Comparison of ENCODE assay signal across 1 cellular context in the genomic region with DNA sequence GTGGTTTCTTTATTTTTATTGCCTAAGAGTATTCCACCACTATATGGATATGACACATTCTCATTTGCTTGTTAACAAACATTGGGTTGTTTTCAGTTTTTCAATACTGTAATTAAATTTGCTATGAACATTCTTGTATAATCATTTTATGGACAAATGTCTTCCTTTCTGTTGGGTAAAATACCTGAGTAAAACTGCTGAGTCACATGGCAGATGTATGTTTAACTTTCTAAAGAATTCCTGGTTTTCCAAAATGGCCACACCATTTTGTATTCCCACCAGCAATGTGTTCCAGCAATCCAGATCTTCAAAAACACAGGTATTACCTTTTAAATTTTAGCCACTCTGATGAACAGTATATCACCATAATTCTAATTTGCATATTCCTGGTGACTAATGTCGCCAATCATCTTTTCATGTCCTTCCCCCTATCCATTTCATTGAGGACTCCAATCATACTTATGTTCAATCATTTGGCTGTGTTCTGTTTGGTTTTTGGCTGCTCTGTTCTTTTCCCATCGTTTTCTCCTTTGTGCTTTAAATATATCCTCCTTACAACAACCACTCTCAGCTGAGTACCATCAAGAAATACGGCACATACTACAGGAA.
TF ChIP-seq lines count a peak whose summit lies in the region.

No MANE protein-coding gene starts in this region.

TF ChIP-seq in HepG2, 621 proteins besides CTCF, POLR2A, EP300 and RAD21:
- TF ChIP-seq NFE2L2 (IDR thresholded peaks at IDR 0.05; ENCODE audit: low read length) (peak; percentile 92), ZNF501 (CRISPR knock-in tag; IDR thresholded peaks at IDR 0.05) (no peak), ZNF446 (CRISPR knock-in tag; IDR thresholded peaks at IDR 0.05) (no peak), SUZ12 (IDR thresholded peaks at IDR 0.05; ENCODE audit: low read depth, low read length) (no peak), HIVEP1 (CRISPR knock-in tag; IDR thresholded peaks at IDR 0.05) (no peak), MAFK (conservative IDR thresholded peaks at IDR 0.05 in 1 of 2, IDR thresholded peaks at IDR 0.05 in 1 of 2; ENCODE audit: low read length in 2 of 2) (peak; percentile 52 to 54; a peak in 3 of 4 replicates), SP4 (CRISPR knock-in tag; IDR thresholded peaks at IDR 0.05) (no peak), FOXK2 (IDR thresholded peaks at IDR 0.05) (no peak), ZFP90 (CRISPR knock-in tag; IDR thresholded peaks at IDR 0.05; ENCODE audit: borderline replicate concordance) (no peak), ZNF232 (CRISPR knock-in tag; IDR thresholded peaks at IDR 0.05; ENCODE audit: borderline replicate concordance) (no peak), ZNF614 (CRISPR knock-in tag; IDR thresholded peaks at IDR 0.05; ENCODE audit: borderline replicate concordance) (no peak), MAFF (IDR thresholded peaks at IDR 0.05; ENCODE audit: low read depth, low read length) (0 out of 2 replicates have a peak, but pooled peaks have one; percentile 20), ZNF607 (CRISPR knock-in tag; IDR thresholded peaks at IDR 0.05; ENCODE audit: borderline replicate concordance) (no peak), CAMTA2 (CRISPR knock-in tag; IDR thresholded peaks at IDR 0.05; ENCODE audit: borderline replicate concordance) (no peak), ZNF766 (CRISPR knock-in tag; IDR thresholded peaks at IDR 0.05; ENCODE audit: borderline replicate concordance) (no peak), HMG20A (CRISPR knock-in tag; IDR thresholded peaks at IDR 0.05; ENCODE audit: borderline replicate concordance) (no peak), HOXA7 (CRISPR knock-in tag; IDR thresholded peaks at IDR 0.05) (no peak)
- TF ChIP-seq, protein P1, sequence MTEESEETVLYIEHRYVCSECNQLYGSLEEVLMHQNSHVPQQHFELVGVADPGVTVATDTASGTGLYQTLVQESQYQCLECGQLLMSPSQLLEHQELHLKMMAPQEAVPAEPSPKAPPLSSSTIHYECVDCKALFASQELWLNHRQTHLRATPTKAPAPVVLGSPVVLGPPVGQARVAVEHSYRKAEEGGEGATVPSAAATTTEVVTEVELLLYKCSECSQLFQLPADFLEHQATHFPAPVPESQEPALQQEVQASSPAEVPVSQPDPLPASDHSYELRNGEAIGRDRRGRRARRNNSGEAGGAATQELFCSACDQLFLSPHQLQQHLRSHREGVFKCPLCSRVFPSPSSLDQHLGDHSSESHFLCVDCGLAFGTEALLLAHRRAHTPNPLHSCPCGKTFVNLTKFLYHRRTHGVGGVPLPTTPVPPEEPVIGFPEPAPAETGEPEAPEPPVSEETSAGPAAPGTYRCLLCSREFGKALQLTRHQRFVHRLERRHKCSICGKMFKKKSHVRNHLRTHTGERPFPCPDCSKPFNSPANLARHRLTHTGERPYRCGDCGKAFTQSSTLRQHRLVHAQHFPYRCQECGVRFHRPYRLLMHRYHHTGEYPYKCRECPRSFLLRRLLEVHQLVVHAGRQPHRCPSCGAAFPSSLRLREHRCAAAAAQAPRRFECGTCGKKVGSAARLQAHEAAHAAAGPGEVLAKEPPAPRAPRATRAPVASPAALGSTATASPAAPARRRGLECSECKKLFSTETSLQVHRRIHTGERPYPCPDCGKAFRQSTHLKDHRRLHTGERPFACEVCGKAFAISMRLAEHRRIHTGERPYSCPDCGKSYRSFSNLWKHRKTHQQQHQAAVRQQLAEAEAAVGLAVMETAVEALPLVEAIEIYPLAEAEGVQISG (CRISPR knock-in tag; IDR thresholded peaks at IDR 0.05) = no peak
- TF ChIP-seq, protein P2, sequence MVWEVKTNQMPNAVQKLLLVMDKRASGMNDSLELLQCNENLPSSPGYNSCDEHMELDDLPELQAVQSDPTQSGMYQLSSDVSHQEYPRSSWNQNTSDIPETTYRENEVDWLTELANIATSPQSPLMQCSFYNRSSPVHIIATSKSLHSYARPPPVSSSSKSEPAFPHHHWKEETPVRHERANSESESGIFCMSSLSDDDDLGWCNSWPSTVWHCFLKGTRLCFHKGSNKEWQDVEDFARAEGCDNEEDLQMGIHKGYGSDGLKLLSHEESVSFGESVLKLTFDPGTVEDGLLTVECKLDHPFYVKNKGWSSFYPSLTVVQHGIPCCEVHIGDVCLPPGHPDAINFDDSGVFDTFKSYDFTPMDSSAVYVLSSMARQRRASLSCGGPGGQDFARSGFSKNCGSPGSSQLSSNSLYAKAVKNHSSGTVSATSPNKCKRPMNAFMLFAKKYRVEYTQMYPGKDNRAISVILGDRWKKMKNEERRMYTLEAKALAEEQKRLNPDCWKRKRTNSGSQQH (CRISPR knock-in tag; IDR thresholded peaks at IDR 0.05; ENCODE audit: low read depth) = no peak
- TF ChIP-seq, protein P3, sequence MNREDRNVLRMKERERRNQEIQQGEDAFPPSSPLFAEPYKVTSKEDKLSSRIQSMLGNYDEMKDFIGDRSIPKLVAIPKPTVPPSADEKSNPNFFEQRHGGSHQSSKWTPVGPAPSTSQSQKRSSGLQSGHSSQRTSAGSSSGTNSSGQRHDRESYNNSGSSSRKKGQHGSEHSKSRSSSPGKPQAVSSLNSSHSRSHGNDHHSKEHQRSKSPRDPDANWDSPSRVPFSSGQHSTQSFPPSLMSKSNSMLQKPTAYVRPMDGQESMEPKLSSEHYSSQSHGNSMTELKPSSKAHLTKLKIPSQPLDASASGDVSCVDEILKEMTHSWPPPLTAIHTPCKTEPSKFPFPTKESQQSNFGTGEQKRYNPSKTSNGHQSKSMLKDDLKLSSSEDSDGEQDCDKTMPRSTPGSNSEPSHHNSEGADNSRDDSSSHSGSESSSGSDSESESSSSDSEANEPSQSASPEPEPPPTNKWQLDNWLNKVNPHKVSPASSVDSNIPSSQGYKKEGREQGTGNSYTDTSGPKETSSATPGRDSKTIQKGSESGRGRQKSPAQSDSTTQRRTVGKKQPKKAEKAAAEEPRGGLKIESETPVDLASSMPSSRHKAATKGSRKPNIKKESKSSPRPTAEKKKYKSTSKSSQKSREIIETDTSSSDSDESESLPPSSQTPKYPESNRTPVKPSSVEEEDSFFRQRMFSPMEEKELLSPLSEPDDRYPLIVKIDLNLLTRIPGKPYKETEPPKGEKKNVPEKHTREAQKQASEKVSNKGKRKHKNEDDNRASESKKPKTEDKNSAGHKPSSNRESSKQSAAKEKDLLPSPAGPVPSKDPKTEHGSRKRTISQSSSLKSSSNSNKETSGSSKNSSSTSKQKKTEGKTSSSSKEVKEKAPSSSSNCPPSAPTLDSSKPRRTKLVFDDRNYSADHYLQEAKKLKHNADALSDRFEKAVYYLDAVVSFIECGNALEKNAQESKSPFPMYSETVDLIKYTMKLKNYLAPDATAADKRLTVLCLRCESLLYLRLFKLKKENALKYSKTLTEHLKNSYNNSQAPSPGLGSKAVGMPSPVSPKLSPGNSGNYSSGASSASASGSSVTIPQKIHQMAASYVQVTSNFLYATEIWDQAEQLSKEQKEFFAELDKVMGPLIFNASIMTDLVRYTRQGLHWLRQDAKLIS (CRISPR knock-in tag; IDR thresholded peaks at IDR 0.05) = no peak
- TF ChIP-seq, protein P4, sequence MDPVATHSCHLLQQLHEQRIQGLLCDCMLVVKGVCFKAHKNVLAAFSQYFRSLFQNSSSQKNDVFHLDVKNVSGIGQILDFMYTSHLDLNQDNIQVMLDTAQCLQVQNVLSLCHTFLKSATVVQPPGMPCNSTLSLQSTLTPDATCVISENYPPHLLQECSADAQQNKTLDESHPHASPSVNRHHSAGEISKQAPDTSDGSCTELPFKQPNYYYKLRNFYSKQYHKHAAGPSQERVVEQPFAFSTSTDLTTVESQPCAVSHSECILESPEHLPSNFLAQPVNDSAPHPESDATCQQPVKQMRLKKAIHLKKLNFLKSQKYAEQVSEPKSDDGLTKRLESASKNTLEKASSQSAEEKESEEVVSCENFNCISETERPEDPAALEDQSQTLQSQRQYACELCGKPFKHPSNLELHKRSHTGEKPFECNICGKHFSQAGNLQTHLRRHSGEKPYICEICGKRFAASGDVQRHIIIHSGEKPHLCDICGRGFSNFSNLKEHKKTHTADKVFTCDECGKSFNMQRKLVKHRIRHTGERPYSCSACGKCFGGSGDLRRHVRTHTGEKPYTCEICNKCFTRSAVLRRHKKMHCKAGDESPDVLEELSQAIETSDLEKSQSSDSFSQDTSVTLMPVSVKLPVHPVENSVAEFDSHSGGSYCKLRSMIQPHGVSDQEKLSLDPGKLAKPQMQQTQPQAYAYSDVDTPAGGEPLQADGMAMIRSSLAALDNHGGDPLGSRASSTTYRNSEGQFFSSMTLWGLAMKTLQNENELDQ (CRISPR knock-in tag; IDR thresholded peaks at IDR 0.05; ENCODE audit: borderline replicate concordance) = no peak
- TF ChIP-seq, protein P5, sequence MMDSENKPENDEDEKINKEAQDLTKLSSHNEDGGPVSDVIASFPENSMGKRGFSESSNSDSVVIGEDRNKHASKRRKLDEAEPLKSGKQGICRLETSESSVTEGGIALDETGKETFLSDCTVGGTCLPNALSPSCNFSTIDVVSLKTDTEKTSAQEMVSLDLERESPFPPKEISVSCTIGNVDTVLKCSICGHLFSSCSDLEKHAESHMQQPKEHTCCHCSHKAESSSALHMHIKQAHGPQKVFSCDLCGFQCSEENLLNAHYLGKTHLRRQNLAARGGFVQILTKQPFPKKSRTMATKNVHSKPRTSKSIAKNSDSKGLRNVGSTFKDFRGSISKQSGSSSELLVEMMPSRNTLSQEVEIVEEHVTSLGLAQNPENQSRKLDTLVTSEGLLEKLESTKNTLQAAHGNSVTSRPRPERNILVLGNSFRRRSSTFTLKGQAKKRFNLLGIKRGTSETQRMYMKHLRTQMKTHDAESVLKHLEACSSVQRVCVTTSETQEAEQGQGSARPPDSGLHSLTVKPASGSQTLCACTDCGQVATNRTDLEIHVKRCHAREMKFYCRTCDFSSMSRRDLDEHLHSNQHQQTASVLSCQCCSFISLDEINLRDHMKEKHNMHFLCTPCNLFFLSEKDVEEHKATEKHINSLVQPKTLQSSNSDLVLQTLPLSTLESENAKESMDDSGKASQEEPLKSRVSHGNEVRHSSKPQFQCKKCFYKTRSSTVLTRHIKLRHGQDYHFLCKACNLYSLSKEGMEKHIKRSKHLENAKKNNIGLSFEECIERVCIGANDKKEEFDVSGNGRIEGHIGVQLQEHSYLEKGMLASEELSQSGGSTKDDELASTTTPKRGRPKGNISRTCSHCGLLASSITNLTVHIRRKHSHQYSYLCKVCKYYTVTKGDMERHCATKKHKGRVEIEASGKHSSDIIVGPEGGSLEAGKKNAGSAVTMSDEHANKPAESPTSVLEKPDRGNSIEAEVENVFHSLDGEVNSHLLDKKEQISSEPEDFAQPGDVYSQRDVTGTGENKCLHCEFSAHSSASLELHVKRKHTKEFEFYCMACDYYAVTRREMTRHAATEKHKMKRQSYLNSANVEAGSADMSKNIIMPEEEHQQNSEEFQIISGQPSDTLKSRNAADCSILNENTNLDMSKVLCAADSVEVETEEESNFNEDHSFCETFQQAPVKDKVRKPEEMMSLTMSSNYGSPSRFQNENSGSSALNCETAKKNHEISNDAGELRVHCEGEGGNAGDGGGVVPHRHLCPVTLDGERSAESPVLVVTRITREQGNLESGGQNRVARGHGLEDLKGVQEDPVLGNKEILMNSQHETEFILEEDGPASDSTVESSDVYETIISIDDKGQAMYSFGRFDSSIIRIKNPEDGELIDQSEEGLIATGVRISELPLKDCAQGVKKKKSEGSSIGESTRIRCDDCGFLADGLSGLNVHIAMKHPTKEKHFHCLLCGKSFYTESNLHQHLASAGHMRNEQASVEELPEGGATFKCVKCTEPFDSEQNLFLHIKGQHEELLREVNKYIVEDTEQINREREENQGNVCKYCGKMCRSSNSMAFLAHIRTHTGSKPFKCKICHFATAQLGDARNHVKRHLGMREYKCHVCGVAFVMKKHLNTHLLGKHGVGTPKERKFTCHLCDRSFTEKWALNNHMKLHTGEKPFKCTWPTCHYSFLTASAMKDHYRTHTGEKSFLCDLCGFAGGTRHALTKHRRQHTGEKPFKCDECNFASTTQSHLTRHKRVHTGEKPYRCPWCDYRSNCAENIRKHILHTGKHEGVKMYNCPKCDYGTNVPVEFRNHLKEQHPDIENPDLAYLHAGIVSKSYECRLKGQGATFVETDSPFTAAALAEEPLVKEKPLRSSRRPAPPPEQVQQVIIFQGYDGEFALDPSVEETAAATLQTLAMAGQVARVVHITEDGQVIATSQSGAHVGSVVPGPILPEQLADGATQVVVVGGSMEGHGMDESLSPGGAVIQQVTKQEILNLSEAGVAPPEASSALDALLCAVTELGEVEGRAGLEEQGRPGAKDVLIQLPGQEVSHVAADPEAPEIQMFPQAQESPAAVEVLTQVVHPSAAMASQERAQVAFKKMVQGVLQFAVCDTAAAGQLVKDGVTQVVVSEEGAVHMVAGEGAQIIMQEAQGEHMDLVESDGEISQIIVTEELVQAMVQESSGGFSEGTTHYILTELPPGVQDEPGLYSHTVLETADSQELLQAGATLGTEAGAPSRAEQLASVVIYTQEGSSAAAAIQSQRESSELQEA (CRISPR knock-in tag; IDR thresholded peaks at IDR 0.05; ENCODE audit: not compliant biosample characterization) = no peak
- TF ChIP-seq, protein P6, sequence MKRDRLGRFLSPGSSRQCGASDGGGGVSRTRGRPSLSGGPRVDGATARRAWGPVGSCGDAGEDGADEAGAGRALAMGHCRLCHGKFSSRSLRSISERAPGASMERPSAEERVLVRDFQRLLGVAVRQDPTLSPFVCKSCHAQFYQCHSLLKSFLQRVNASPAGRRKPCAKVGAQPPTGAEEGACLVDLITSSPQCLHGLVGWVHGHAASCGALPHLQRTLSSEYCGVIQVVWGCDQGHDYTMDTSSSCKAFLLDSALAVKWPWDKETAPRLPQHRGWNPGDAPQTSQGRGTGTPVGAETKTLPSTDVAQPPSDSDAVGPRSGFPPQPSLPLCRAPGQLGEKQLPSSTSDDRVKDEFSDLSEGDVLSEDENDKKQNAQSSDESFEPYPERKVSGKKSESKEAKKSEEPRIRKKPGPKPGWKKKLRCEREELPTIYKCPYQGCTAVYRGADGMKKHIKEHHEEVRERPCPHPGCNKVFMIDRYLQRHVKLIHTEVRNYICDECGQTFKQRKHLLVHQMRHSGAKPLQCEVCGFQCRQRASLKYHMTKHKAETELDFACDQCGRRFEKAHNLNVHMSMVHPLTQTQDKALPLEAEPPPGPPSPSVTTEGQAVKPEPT (CRISPR knock-in tag; IDR thresholded peaks at IDR 0.05; ENCODE audit: low read depth) = no peak
